ENCODE assay signal across 16 cellular contexts in genomic region chr9:137175345-137175961, GRCh38. TPM values are rescaled to one million over a fixed set of nuclear protein-coding genes. Genes with fewer than 3 reads are reported as not detected.
DNase-seq lines count a peak whose midpoint lies in the region; ATAC-seq and TF ChIP-seq lines count a peak whose summit lies in the region.
"Had no signal": no experiment of that assay in that cellular context is flagged by ENCODE, and none has a peak within 500 bp of the region (broad histone marks: within the 10 kb centered on the region; RNA-seq: fewer than 3 reads in every experiment).

No MANE protein-coding gene starts in this region.

- H3K9me3 ChIP-seq in CD8-positive, alpha-beta T cell (ENCODE audit: low read length), result no peaks in the 10 kb centered on the region
- H3K9me3 ChIP-seq: Caco-2, thyroid gland had no signal

- no peaks in the 10 kb centered on the region for H3K9me3 Mint-ChIP-seq in CD8-positive, alpha-beta T cell
- no peaks in the 10 kb centered on the region for H3K9me3 Mint-ChIP-seq in memory B cell
- H3K9me3 Mint-ChIP-seq: IgD-negative memory B cell; naive thymus-derived CD8-positive, alpha-beta T cell had no signal

- peaks cover 27% of the 10 kb centered on the region for H3K36me3 Mint-ChIP-seq in CD8-positive, alpha-beta T cell
- peaks cover 12% of the 10 kb centered on the region for H3K36me3 Mint-ChIP-seq in memory B cell
- H3K36me3 Mint-ChIP-seq: IgD-negative memory B cell had no signal

- no peak overlapping the region for H3K27ac ChIP-seq in CD8-positive, alpha-beta T cell (ENCODE audit: low read depth, low read length)
- H3K27ac ChIP-seq: thyroid gland had no signal

- intact Hi-C loops in CD8-positive, alpha-beta T cell (cut with DNase I, micrococcal nuclease), result loop anchor here in 1 of 2 experiments (1.0 kb wide), 1 partner anchor 53 kb away; no protein-coding TSS in a partner anchor
- intact Hi-C loops in posterior vena cava (cut with DNase I), result no loop called here

- in situ Hi-C loops in GM18951 (cut with MboI; ENCODE audit: low sequenced_read_pairs, unreplicated experiment) (no loop called here), astrocyte of the spinal cord (cut with HindIII; ENCODE audit: low sequenced_read_pairs) (no loop called here)

- H3K27ac Mint-ChIP-seq in CD8-positive, alpha-beta T cell, result no peak overlapping the region
- no peak overlapping the region for H3K27ac Mint-ChIP-seq in memory B cell

- peak in 1 of 7 experiments; percentile 37 for DNase-seq in CD8-positive, alpha-beta T cell
- DNase-seq in astrocyte of the spinal cord (ENCODE audit: low read depth, low spot score) (no peak), memory B cell (ENCODE audit: low spot score in 2 of 2) (no peak), posterior vena cava (ENCODE audit: low spot score) (no peak), glomerular visceral epithelial cell (ENCODE audit: extremely low spot score) (no peak)
- DNase-seq: kidney; naive thymus-derived CD8-positive, alpha-beta T cell; NCI-H1417 treated with DMSO at 0.1 percent for 48 hours; NCI-H526; small intestine; thyroid gland had no signal

- no peak overlapping the region for H3K4me3 ChIP-seq in CD8-positive, alpha-beta T cell (ENCODE audit: low read depth, low read length)
- H3K4me3 ChIP-seq in astrocyte of the spinal cord (ENCODE audit: low read depth, low read length), result no peak overlapping the region
- H3K4me3 ChIP-seq: thyroid gland had no signal

- no peaks in the 10 kb centered on the region for H3K27me3 ChIP-seq in CD8-positive, alpha-beta T cell (ENCODE audit: insufficient read depth, low read length)
- H3K27me3 ChIP-seq: thyroid gland had no signal

- CTCF ChIA-PET in CD8-positive, alpha-beta T cell (lab: Charles Lee), result interaction anchor here (1.3 to 2.5 kb wide), 3 partner anchors 12 to 61 kb away, joined by 4 to 9 read pairs (median 6); partner anchors contain the start of gene RNF224

- H3K4me1 Mint-ChIP-seq in CD8-positive, alpha-beta T cell (ENCODE audit: low read depth), result no peaks in the 10 kb centered on the region
- H3K4me1 Mint-ChIP-seq in memory B cell, result peaks cover 6% of the 10 kb centered on the region

- no peak for TF ChIP-seq CTCF in CD8-positive, alpha-beta T cell (IDR thresholded peaks at IDR 0.05)
- peak; percentile 36 for TF ChIP-seq CTCF in astrocyte of the spinal cord (IDR thresholded peaks at IDR 0.05; ENCODE audit: low read depth, low read length)

- peaks cover 2% of the 10 kb centered on the region for H3K27me3 Mint-ChIP-seq in CD8-positive, alpha-beta T cell (ENCODE audit: low read depth)
- peaks cover 2% of the 10 kb centered on the region for H3K27me3 Mint-ChIP-seq in memory B cell

- peaks cover 15% of the 10 kb centered on the region for H3K36me3 ChIP-seq in CD8-positive, alpha-beta T cell (ENCODE audit: insufficient read depth, low read length)

- TF ChIP-seq POLR2A in GM18951 (IDR thresholded peaks at IDR 0.05; ENCODE audit: extremely low read depth, insufficient read depth, insufficient read length), result peak; percentile 2

- peaks cover 8% of the 10 kb centered on the region for H3K4me1 ChIP-seq in CD8-positive, alpha-beta T cell (ENCODE audit: insufficient read depth, low read length)
- H3K4me1 ChIP-seq: thyroid gland had no signal

- POLR2A ChIA-PET in CD8-positive, alpha-beta T cell (lab: Charles Lee), result interaction anchor here (1.1 to 1.2 kb wide), 2 partner anchors 34 to 41 kb away, joined by 3 read pairs; no protein-coding TSS in a partner anchor

- no peak overlapping the region for H3K4me3 Mint-ChIP-seq in CD8-positive, alpha-beta T cell
- no peak overlapping the region for H3K4me3 Mint-ChIP-seq in memory B cell

- peak; percentile 21 for ATAC-seq in CD8-positive, alpha-beta T cell
- ATAC-seq in memory B cell (ENCODE audit: low read depth) (peak; percentile 31), GM18909 (IDR thresholded peaks at IDR 0.05; ENCODE audit: poor library complexity, unreplicated experiment) (no peak), HG03135 (IDR thresholded peaks at IDR 0.05; ENCODE audit: unreplicated experiment) (no peak)

RNA-seq across cellular contexts. Expression of gene TMEM210, which starts 3.6 kb away (rescaled TPM):
- total RNA-seq in CD8-positive, alpha-beta T cell, result not detected
- total RNA-seq in posterior vena cava, result not detected
- total RNA-seq: Caco-2; kidney; naive thymus-derived CD8-positive, alpha-beta T cell; thyroid gland had no signal

RNA-seq across cellular contexts. Expression of gene LRRC26, which starts 5.6 kb away (rescaled TPM):
- total RNA-seq in CD8-positive, alpha-beta T cell, result not detected
- not detected for total RNA-seq in posterior vena cava
- total RNA-seq: naive thymus-derived CD8-positive, alpha-beta T cell; thyroid gland had no signal

RNA-seq across cellular contexts. Expression of gene ANAPC2, which starts 12.9 kb away (rescaled TPM):
- 100 to 1,000 TPM; 166 to 171 TPM for total RNA-seq in CD8-positive, alpha-beta T cell
- 10 to 100 TPM; 39.1 to 42.3 TPM for total RNA-seq in posterior vena cava

RNA-seq across cellular contexts. Expression of gene SSNA1, which starts 13.0 kb away (rescaled TPM):
- total RNA-seq in CD8-positive, alpha-beta T cell, result 10 to 100 TPM; 28.8 to 29.6 TPM
- total RNA-seq in posterior vena cava, result 10 to 100 TPM; 40.4 to 44.6 TPM

RNA-seq across cellular contexts. Expression of gene TPRN, which starts 25.1 kb away (rescaled TPM):
- 1 to 10 TPM; 4.1 to 4.4 TPM for total RNA-seq in CD8-positive, alpha-beta T cell
- total RNA-seq in posterior vena cava, result 1 to 10 TPM; 4.2 to 8.8 TPM

Comparison
In these comparisons a context has a peak if more than half of its experiments do, and no peak if none do; other contexts are left out.
1. ATAC-seq: peak in CD8-positive, alpha-beta T cell (single experiment) and memory B cell (single experiment); none in GM18909 (single experiment) and HG03135 (single experiment).